12 cellular contexts compared by ENCODE assay signal in the genomic region with DNA sequence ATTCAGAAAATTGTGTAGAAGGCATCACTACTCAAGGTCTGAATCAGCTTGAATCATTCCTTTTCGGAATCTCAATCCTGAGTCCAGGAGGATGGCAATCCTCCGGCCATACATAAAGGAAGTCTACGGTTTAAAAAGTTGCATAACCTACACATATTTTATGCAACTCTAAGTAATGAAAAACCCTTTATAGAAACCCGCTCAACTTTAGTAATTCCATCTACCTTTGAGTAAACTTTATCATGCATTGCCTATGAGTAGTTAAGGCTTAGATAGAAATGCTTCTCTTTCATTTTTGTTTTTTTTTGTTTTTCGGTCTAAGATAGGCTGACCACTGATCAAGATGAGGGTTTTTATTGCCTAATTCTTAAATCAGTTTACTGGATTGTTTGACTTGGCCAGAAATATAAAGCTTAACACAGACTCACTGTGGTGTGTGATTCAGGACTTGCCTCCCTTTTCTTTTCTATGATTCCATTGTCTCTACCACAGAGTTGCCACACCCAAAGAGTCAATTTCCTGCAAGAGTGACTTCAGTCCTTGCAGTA.
DNase-seq lines count a peak whose midpoint lies in the region; ATAC-seq and TF ChIP-seq lines count a peak whose summit lies in the region.
"Had no signal": no experiment of that assay in that cellular context is flagged by ENCODE, and none has a peak within 500 bp of the region (broad histone marks: within the 10 kb centered on the region; RNA-seq: fewer than 3 reads in every experiment).

No MANE protein-coding gene starts in this region.

- H3K4me3 Mint-ChIP-seq in activated CD4-positive, alpha-beta T cell treated with anti-CD3 and anti-CD28 coated beads, Interleukin-2, amount 10 ng/mL, durations not matched to agents 24 days and 14 days, result no peak overlapping the region
- H3K4me3 Mint-ChIP-seq in CD4-positive, alpha-beta T cell, result no peak overlapping the region
- H3K4me3 Mint-ChIP-seq in glutamatergic neuron (ENCODE audit: unreplicated experiment), result no peak overlapping the region
- H3K4me3 Mint-ChIP-seq: activated B cell treated with CpG ODN at 0.5 μM for 24 hours had no signal

- TF ChIP-seq CTCF in BJ (IDR thresholded peaks at IDR 0.05; ENCODE audit: insufficient read depth, low read depth, low read length) (no peak), colonic mucosa (IDR thresholded peaks at IDR 0.05) (no peak), glutamatergic neuron (IDR thresholded peaks at IDR 0.05; ENCODE audit: partially characterized antibody, unreplicated experiment) (no peak)
- TF ChIP-seq CTCF in CD4-positive, alpha-beta T cell (IDR thresholded peaks at IDR 0.05), result no peak

- no peaks in the 10 kb centered on the region for H3K36me3 Mint-ChIP-seq in activated CD4-positive, alpha-beta T cell treated with anti-CD3 and anti-CD28 coated beads, Interleukin-2, amount 10 ng/mL, durations not matched to agents 24 days and 14 days (ENCODE audit: low read depth)
- H3K36me3 Mint-ChIP-seq in CD4-positive, alpha-beta T cell (ENCODE audit: low read depth), result no peaks in the 10 kb centered on the region
- H3K36me3 Mint-ChIP-seq in glutamatergic neuron (ENCODE audit: unreplicated experiment), result no peaks in the 10 kb centered on the region

- H3K4me1 ChIP-seq in colonic mucosa, result no peaks in the 10 kb centered on the region
- peaks cover 7 to 16% of the 10 kb centered on the region in 2 donors for H3K4me1 ChIP-seq in muscle layer of duodenum (ENCODE audit: control insufficient read depth in 1 of 2, insufficient read depth in 2 of 2, low read length in 2 of 2)

- peak; percentile 60 for DNase-seq in BJ (ENCODE audit: low read depth)
- peak; percentile 79 for DNase-seq in M059J (ENCODE audit: low read depth)
- peak; percentile 60 for DNase-seq in colonic mucosa
- no peak for DNase-seq in activated CD4-positive, alpha-beta T cell treated with anti-CD3 and anti-CD28 coated beads, Interleukin-2, amount 10 ng/mL, durations not matched to agents 24 days and 14 days
- no peak for DNase-seq in CD4-positive, alpha-beta T cell
- DNase-seq in stimulated activated CD8-positive, alpha-beta memory T cell treated with anti-CD3 and anti-CD28 coated beads, Interleukin-4, amount 100 ng/mL, for 48 hours, result no peak
- no peak for DNase-seq in glutamatergic neuron
- DNase-seq: activated B cell treated with CpG ODN at 0.5 μM for 24 hours; activated effector memory CD4-positive, alpha-beta T cell treated with Interleukin-2 at 50 U/mL for 16 hours; trophoblast cell had no signal

- ATAC-seq in CD4-positive, alpha-beta T cell (ENCODE audit: poor library complexity), result no peak
- ATAC-seq: K562 had no signal

- no peaks in the 10 kb centered on the region for H3K4me1 Mint-ChIP-seq in activated CD4-positive, alpha-beta T cell treated with anti-CD3 and anti-CD28 coated beads, Interleukin-2, amount 10 ng/mL, durations not matched to agents 24 days and 14 days
- H3K4me1 Mint-ChIP-seq in CD4-positive, alpha-beta T cell (ENCODE audit: low read depth), result no peaks in the 10 kb centered on the region
- peaks cover 10% of the 10 kb centered on the region for H3K4me1 Mint-ChIP-seq in glutamatergic neuron (ENCODE audit: low read depth, unreplicated experiment)
- H3K4me1 Mint-ChIP-seq: activated B cell treated with CpG ODN at 0.5 μM for 24 hours had no signal

- CTCF ChIA-PET in BJ (lab: Yijun Ruan, JAX), result no interaction called here
- CTCF ChIA-PET in CD4-positive, alpha-beta T cell (lab: Charles Lee), result no interaction called here

- POLR2A ChIA-PET in BJ (lab: Charles Lee), result no interaction called here
- POLR2A ChIA-PET in CD4-positive, alpha-beta T cell (lab: Charles Lee), result no interaction called here

- peak overlapping the region in 1 of 2 donors; percentile 6 for H3K9ac ChIP-seq in colonic mucosa (ENCODE audit: low read depth in 2 of 2, low read length in 2 of 2)

- H3K27me3 ChIP-seq in BJ (ENCODE audit: control insufficient read depth, insufficient read depth, low read length), result no peaks in the 10 kb centered on the region
- H3K27me3 ChIP-seq in colonic mucosa, result no peaks in the 10 kb centered on the region
- no peaks in the 10 kb centered on the region for H3K27me3 ChIP-seq in muscle layer of duodenum (ENCODE audit: low read depth, low read length)
- H3K27me3 ChIP-seq in CD4-positive, alpha-beta T cell (ENCODE audit: control insufficient read depth, insufficient read depth, low read length), result no peaks in the 10 kb centered on the region

- H3K9me3 ChIP-seq in colonic mucosa (no peaks in the 10 kb centered on the region), muscle layer of duodenum (ENCODE audit: control insufficient read depth in 1 of 2, low read length in 2 of 2) (no peaks in the 10 kb centered on the region)
- H3K9me3 ChIP-seq in CD4-positive, alpha-beta T cell (ENCODE audit: control insufficient read depth, low read length), result no peaks in the 10 kb centered on the region

- no peak overlapping the region for H3K27ac Mint-ChIP-seq in activated CD4-positive, alpha-beta T cell treated with anti-CD3 and anti-CD28 coated beads, Interleukin-2, amount 10 ng/mL, durations not matched to agents 24 days and 14 days
- H3K27ac Mint-ChIP-seq in CD4-positive, alpha-beta T cell, result no peak overlapping the region
- H3K27ac Mint-ChIP-seq in glutamatergic neuron (ENCODE audit: unreplicated experiment), result no peak overlapping the region
- H3K27ac Mint-ChIP-seq: activated B cell treated with CpG ODN at 0.5 μM for 24 hours had no signal

- H3K27ac ChIP-seq in colonic mucosa (peak overlapping the region; percentile 64), muscle layer of duodenum (ENCODE audit: low read length) (peak overlapping the region; percentile 47)
- no peak overlapping the region for H3K27ac ChIP-seq in CD4-positive, alpha-beta T cell (ENCODE audit: low read depth, low read length)

- H3K9me3 Mint-ChIP-seq in activated CD4-positive, alpha-beta T cell treated with anti-CD3 and anti-CD28 coated beads, Interleukin-2, amount 10 ng/mL, durations not matched to agents 24 days and 14 days, result no peaks in the 10 kb centered on the region
- peaks cover 12% of the 10 kb centered on the region for H3K9me3 Mint-ChIP-seq in CD4-positive, alpha-beta T cell
- no peaks in the 10 kb centered on the region for H3K9me3 Mint-ChIP-seq in glutamatergic neuron (ENCODE audit: unreplicated experiment)

- H3K4me3 ChIP-seq in BJ (ENCODE audit: low read depth, low read length) (no peak overlapping the region), colonic mucosa (no peak overlapping the region), muscle layer of duodenum (ENCODE audit: low read depth in 1 of 2, low read length in 2 of 2) (no peak overlapping the region)
- H3K4me3 ChIP-seq: K562 had no signal

- no peaks in the 10 kb centered on the region for H3K27me3 Mint-ChIP-seq in activated CD4-positive, alpha-beta T cell treated with anti-CD3 and anti-CD28 coated beads, Interleukin-2, amount 10 ng/mL, durations not matched to agents 24 days and 14 days
- H3K27me3 Mint-ChIP-seq in CD4-positive, alpha-beta T cell, result no peaks in the 10 kb centered on the region
- H3K27me3 Mint-ChIP-seq in glutamatergic neuron (ENCODE audit: unreplicated experiment), result no peaks in the 10 kb centered on the region
- H3K27me3 Mint-ChIP-seq: activated B cell treated with CpG ODN at 0.5 μM for 24 hours had no signal

- intact Hi-C loops in colonic mucosa (cut with DNase I), result no loop called here
- intact Hi-C loops in activated CD4-positive, alpha-beta T cell treated with anti-CD3 and anti-CD28 coated beads, Interleukin-2, amount 10 ng/mL, durations not matched to agents 24 days and 14 days (cut with micrococcal nuclease), result no loop called here
- intact Hi-C loops in CD4-positive, alpha-beta T cell (cut with DNase I, micrococcal nuclease), result no loop called here

- H3K36me3 ChIP-seq in BJ (ENCODE audit: control insufficient read depth, insufficient read depth, low read length) (no peaks in the 10 kb centered on the region), colonic mucosa (no peaks in the 10 kb centered on the region), muscle layer of duodenum (ENCODE audit: control insufficient read depth in 1 of 2, insufficient read depth in 2 of 2, low read length in 2 of 2) (peaks cover 0 to 3% of the 10 kb centered on the region in 2 donors)

Comparison
In these comparisons a context has a peak if more than half of its experiments do, and no peak if none do; other contexts are left out.
1. DNase-seq: peak in BJ (single experiment), M059J (single experiment) and colonic mucosa (single experiment); none in activated CD4-positive, alpha-beta T cell treated with anti-CD3 and anti-CD28 coated beads, Interleukin-2, amount 10 ng/mL, durations not matched to agents 24 days and 14 days (single experiment), CD4-positive, alpha-beta T cell (0 of 10), stimulated activated CD8-positive, alpha-beta memory T cell treated with anti-CD3 and anti-CD28 coated beads, Interleukin-4, amount 100 ng/mL, for 48 hours (single experiment) and glutamatergic neuron (single experiment).